1 cellular context compared by ENCODE assay signal in genomic region chr2:20051518-20052228, GRCh38.
A peak's percentile ranks its signal among the peaks of the same experiment; 100 is the strongest.
TF ChIP-seq lines count a peak whose summit lies in the region.

LAPTM4A (minus strand) TSS chr2:20051628; CDS start chr2:20051520, 108 bp downstream.

TF ChIP-seq in HepG2, 621 proteins besides CTCF, POLR2A, EP300 and RAD21 (continued from another document):
- TF ChIP-seq CHD4 (IDR thresholded peaks at IDR 0.05; ENCODE audit: borderline replicate concordance, low read length) (peak; percentile 93; the same call in 1 of the 2 replicates), ZFP91 (CRISPR knock-in tag; IDR thresholded peaks at IDR 0.05; ENCODE audit: borderline replicate concordance) (peak; percentile 95), ZNF557 (CRISPR knock-in tag; IDR thresholded peaks at IDR 0.05) (no peak), GABPA (IDR thresholded peaks at IDR 0.05; ENCODE audit: low read depth, low read length) (no peak), GABPA (CRISPR knock-in tag; IDR thresholded peaks at IDR 0.05; ENCODE audit: low read depth) (peak; percentile 73), CAMTA2 (CRISPR knock-in tag; IDR thresholded peaks at IDR 0.05; ENCODE audit: borderline replicate concordance) (no peak), POLR2AphosphoS5 (IDR thresholded peaks at IDR 0.05; ENCODE audit: low read depth, low read length) (peak; percentile 96), ZNF530 (CRISPR knock-in tag; IDR thresholded peaks at IDR 0.05; ENCODE audit: low read depth) (no peak)
